In genomic region chr17:65137076-65137935, GRCh38 we compare ENCODE assay signal across 8 cellular contexts. TPM values are rescaled to one million over a fixed set of nuclear protein-coding genes. Genes with fewer than 3 reads are reported as not detected.
A peak's percentile ranks its signal among the peaks of the same experiment; 100 is the strongest.
DNase-seq lines count a peak whose midpoint lies in the region; ATAC-seq and TF ChIP-seq lines count a peak whose summit lies in the region.

Gene RGS9, plus strand, starts transcription at chr17:65137370. Its CDS starts 171 bp downstream, at chr17:65137541.

- H3K27ac Mint-ChIP-seq in T-cell: peak within 1 kb of the TSS; percentile 74 to 81

- H3K36me3 Mint-ChIP-seq in T-cell: no peaks in the 10 kb centered on the region

- H3K4me1 ChIP-seq in adipocyte (ENCODE audit: control insufficient read depth, insufficient read depth, low read length): peaks cover under 1% of the 10 kb centered on the region
- H3K4me1 ChIP-seq in right cardiac atrium (ENCODE audit: control insufficient read depth, insufficient read depth, low read length): no peaks in the 10 kb centered on the region
- H3K4me1 ChIP-seq in psoas muscle: no peaks in the 10 kb centered on the region
- no peaks in the 10 kb centered on the region for H3K4me1 ChIP-seq in urinary bladder (ENCODE audit: insufficient read depth)

- peaks cover 20 to 39% (median 34%) of the 10 kb centered on the region in 3 donors for H3K4me1 Mint-ChIP-seq in T-cell

- DNase-seq in GM10266 (ENCODE audit: extremely low spot score) (peak; percentile 90), HFF-Myc (ENCODE audit: extremely low read depth, low read depth) (no peak), MV-4-11 (lab: John Stamatoyannopoulos, UW) (peak; percentile 17), T-cell (peak; percentile 70 to 88 (median 82)), adipocyte (ENCODE audit: low read depth) (peak; percentile 90), right cardiac atrium (peak; percentile 89 to 96 (median 95)), psoas muscle (peak; percentile 85 to 92)

- H3K9me3 ChIP-seq in adipocyte (ENCODE audit: control insufficient read depth, low read length) (no peaks in the 10 kb centered on the region), right cardiac atrium (ENCODE audit: control insufficient read depth, low read length) (no peaks in the 10 kb centered on the region), psoas muscle (no peaks in the 10 kb centered on the region)

- peaks cover 4 to 12% of the 10 kb centered on the region in 2 donors for H3K27me3 Mint-ChIP-seq in T-cell

- peak within 1 kb of the TSS; percentile 68 to 82 (median 73) for H3K4me3 Mint-ChIP-seq in T-cell

- CTCF ChIA-PET in T-cell (lab: Charles Lee): interaction anchor here (0.5 to 2.0 kb wide), 7 partner anchors 14 to 61 kb away, joined by 3 to 7 read pairs (median 3); no protein-coding TSS in a partner anchor

- peak; percentile 90 for TF ChIP-seq CTCF in GM10266 (IDR thresholded peaks at IDR 0.05; ENCODE audit: control insufficient read depth, insufficient read depth, low read depth, missing control alignments)
- peak; percentile 94 for TF ChIP-seq CTCF in HFF-Myc (IDR thresholded peaks at IDR 0.05; ENCODE audit: low read depth, low read length, missing control alignments)
- TF ChIP-seq CTCF in psoas muscle (IDR thresholded peaks at IDR 0.05): peak; percentile 97

- peak within 1 kb of the TSS; percentile 23 for H3K4me3 ChIP-seq in HFF-Myc (replicated peaks; ENCODE audit: low read depth, low read length)
- peak within 1 kb of the TSS; percentile 78 for H3K4me3 ChIP-seq in adipocyte (ENCODE audit: low read length)
- peak within 1 kb of the TSS; percentile 36 for H3K4me3 ChIP-seq in right cardiac atrium (ENCODE audit: low read length)
- peak within 1 kb of the TSS; percentile 61 for H3K4me3 ChIP-seq in psoas muscle
- peak within 1 kb of the TSS; percentile 28 for H3K4me3 ChIP-seq in urinary bladder (ENCODE audit: low read depth, low read length)

- peak within 1 kb of the TSS; percentile 66 for H3K9ac ChIP-seq in adipocyte (ENCODE audit: low read length)

- POLR2A ChIA-PET in T-cell (lab: Charles Lee): no interaction called here

- H3K9me3 Mint-ChIP-seq in T-cell: no peaks in the 10 kb centered on the region

- intact Hi-C loops in right cardiac atrium (cut with DNase I) (loop anchor here in 1 of 4 donors (5.0 kb wide), 1 partner anchor 60 kb away; no protein-coding TSS in a partner anchor), psoas muscle (cut with DNase I) (loop anchor here in 1 of 2 donors (5.0 kb wide), 1 partner anchor 60 kb away; no protein-coding TSS in a partner anchor)

- H3K27ac ChIP-seq in right cardiac atrium (ENCODE audit: low read length) (no peak within 1 kb of the TSS), psoas muscle (no peak within 1 kb of the TSS), urinary bladder (ENCODE audit: low read depth) (no peak within 1 kb of the TSS)

- peak; percentile 98 to 99 (median 98) for ATAC-seq in T-cell (replicated peaks in 1 of 4)
- ATAC-seq in right cardiac atrium: peak; percentile 97 to 98
- ATAC-seq in psoas muscle: peak; percentile 94 to 99 (median 99)

- H3K27me3 ChIP-seq in adipocyte (replicated peaks; ENCODE audit: control insufficient read depth, insufficient read depth, low read length) (peaks cover 26% of the 10 kb centered on the region), right cardiac atrium (ENCODE audit: control insufficient read depth, insufficient read depth) (no peaks in the 10 kb centered on the region), psoas muscle (ENCODE audit: insufficient read depth in 3 of 3, low read length in 2 of 3) (peaks cover 0 to 2% (median 0%) of the 10 kb centered on the region in 3 donors)

- WGBS in right cardiac atrium: 4% methylated on average over 53 of the region's 53 CpGs
- 3 to 5% (median 3%) methylated on average over 41 to 53 of the region's 53 CpGs for WGBS in psoas muscle, 3 donors
- 4% methylated on average over 53 of the region's 53 CpGs for WGBS in urinary bladder

- no peaks in the 10 kb centered on the region for H3K36me3 ChIP-seq in adipocyte (ENCODE audit: control insufficient read depth, insufficient read depth, low read length, severe bottlenecking)
- no peaks in the 10 kb centered on the region for H3K36me3 ChIP-seq in psoas muscle (ENCODE audit: insufficient read depth in 1 of 2, low read depth in 1 of 2)
- no peaks in the 10 kb centered on the region for H3K36me3 ChIP-seq in urinary bladder (ENCODE audit: insufficient read depth)

RNA-seq across cellular contexts. Expression of gene RGS9, which starts in this region (rescaled TPM):
- total RNA-seq in T-cell: 1 to 10 TPM; 1.3 to 8.2 (median 1.9) TPM
- total RNA-seq in right cardiac atrium: 10 to 100 TPM in 1 of 4 donors, 1 to 10 TPM in 3; 4.8 to 15.1 (median 8.3) TPM
- polyA plus RNA-seq in right cardiac atrium: 4.2 TPM
- 1 to 10 TPM; 1.5 to 4.8 (median 2.7) TPM for total RNA-seq in psoas muscle
- polyA plus RNA-seq in psoas muscle: 1 to 10 TPM in 2 of 3 donors, under 1 TPM in 1; 0.33 to 2.1 (median 1.5) TPM
- 9.4 TPM for total RNA-seq in urinary bladder
- 9.0 TPM for polyA plus RNA-seq in urinary bladder

Comparison
In these comparisons a context has a peak if more than half of its experiments do, and no peak if none do; other contexts are left out.
1. H3K4me3 ChIP-seq: peak in every context shown above with its lines; median percentile 78 in adipocyte; 61 in psoas muscle; 36 in right cardiac atrium; 28 in urinary bladder; 23 in HFF-Myc.